In the genomic region with DNA sequence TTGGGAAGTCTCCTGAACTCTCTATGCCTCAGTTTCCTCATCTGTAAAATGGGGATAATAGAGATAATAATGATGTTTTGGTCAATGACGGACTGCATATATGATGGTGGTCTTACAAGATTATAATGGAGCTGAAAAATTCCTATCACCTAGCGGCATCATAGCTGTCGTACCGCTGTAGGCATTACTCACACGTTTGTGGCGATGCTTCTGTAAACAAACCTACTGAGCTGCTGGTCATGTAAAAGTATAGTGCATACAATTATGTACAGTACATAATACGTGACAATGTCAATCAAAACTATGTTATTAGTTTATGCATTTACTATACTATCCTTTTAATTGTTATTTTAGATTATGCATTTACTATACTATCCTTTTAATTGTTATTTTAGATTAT, we compare ENCODE assay signal across 24 cellular contexts.
"Had no signal": no experiment of that assay in that cellular context is flagged by ENCODE, and none has a peak within 500 bp of the region (broad histone marks: within the 10 kb centered on the region; RNA-seq: fewer than 3 reads in every experiment).

No MANE protein-coding gene starts in this region.

- H3K9me3 ChIP-seq: ascending aorta, body of pancreas had no signal

- H3K4me3 ChIP-seq: ascending aorta, body of pancreas had no signal

- H3K4me1 ChIP-seq: ascending aorta had no signal

- H3K27me3 ChIP-seq: ascending aorta, body of pancreas had no signal

- H3K27ac ChIP-seq: ascending aorta had no signal

- DNase-seq: activated B cell treated with CpG ODN at 0.5 μM for 24 hours; activated CD4-positive, alpha-beta T cell treated with anti-CD3 and anti-CD28 coated beads for 1 hour; activated CD4-positive, alpha-beta T cell treated with anti-CD3 and anti-CD28 coated beads, Interleukin-2, amount 10 ng/mL, durations not matched to agents 24 days and 14 days; activated CD4-positive, alpha-beta T cell treated with anti-CD3 and anti-CD28 coated beads, Interleukin-2, amount 50 U/mL, for 48 hours; activated effector memory CD4-positive, alpha-beta T cell treated with anti-CD3 and anti-CD28 coated beads, Interleukin-2, amount 50 U/mL, for 16 hours; activated naive CD4-positive, alpha-beta T cell treated with Interleukin-2 at 50 U/mL for 16 hours; activated naive CD8-positive, alpha-beta T cell treated with anti-CD3 and anti-CD28 coated beads, Interleukin-2, amount 50 U/mL, for 24 hours; activated T-cell treated with anti-CD3 and anti-CD28 coated beads, Interleukin-2, amount 50 U/mL, for 4 hours; amniotic stem cell; body of pancreas; central memory CD4-positive, alpha-beta T cell; Kasumi-1; KBM-7; NCI-H1694; NCI-H2029; NCI-H345; NCI-H510A; NCI-H526 treated with DMSO at 0.1 percent for 48 hours; NCI-H82; SHP77 treated with DMSO at 0.1 percent for 48 hours; T-helper 17 cell; T-helper 9 cell had no signal

- ATAC-seq: activated naive CD4-positive, alpha-beta T cell treated with anti-CD3 and anti-CD28 coated beads, Interleukin-2, amount 50 U/mL, for 72 hours; activated naive CD8-positive, alpha-beta T cell treated with anti-CD3 and anti-CD28 coated beads, Interleukin-2, amount 50 U/mL, for 24 hours; activated T-cell treated with anti-CD3 and anti-CD28 coated beads, Interleukin-2, amount 50 U/mL, for 4 hours; body of pancreas; T-helper 17 cell had no signal

- H3K36me3 ChIP-seq: ascending aorta had no signal
